8 cellular contexts compared by ENCODE assay signal in the genomic region with DNA sequence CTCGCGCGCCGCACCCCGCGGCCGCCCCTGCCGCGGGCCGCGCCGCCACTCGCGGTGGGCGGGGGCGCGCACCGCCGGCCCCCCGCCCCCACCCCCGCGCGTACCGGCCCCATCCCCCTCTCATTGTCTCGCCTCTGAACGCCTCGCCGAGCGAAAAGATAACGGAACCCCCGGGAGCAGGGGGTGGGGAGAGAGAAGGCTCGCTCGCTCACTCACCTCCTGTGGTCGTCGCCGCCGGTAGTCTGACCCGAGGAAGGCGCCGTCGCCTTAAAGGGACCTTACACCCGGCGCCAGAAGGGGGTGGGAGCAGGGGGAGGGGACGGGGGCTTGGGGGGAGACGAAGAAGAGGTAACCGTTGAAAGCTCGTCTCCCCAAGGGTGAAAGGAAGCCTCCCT. TPM values are rescaled to one million over a fixed set of nuclear protein-coding genes. Genes with fewer than 3 reads are reported as not detected.
DNase-seq lines count a peak whose midpoint lies in the region; ATAC-seq and TF ChIP-seq lines count a peak whose summit lies in the region.

No MANE protein-coding gene starts in this region.

- peak overlapping the region; percentile 91 to 93 for H3K4me3 ChIP-seq in tibial artery

- H3K4me3 Mint-ChIP-seq in activated T-helper 17 cell treated with anti-CD3 and anti-CD28 coated beads, Interleukin-2, amount 50 U/mL, for 72 hours: peak overlapping the region; percentile 68
- H3K4me3 Mint-ChIP-seq in neural crest cell: peak overlapping the region; percentile 92

- peak overlapping the region; percentile 93 for H3K27ac Mint-ChIP-seq in activated T-helper 17 cell treated with anti-CD3 and anti-CD28 coated beads, Interleukin-2, amount 50 U/mL, for 72 hours
- peak overlapping the region; percentile 87 for H3K27ac Mint-ChIP-seq in neural crest cell (ENCODE audit: unreplicated experiment)

- H3K36me3 Mint-ChIP-seq in activated T-helper 17 cell treated with anti-CD3 and anti-CD28 coated beads, Interleukin-2, amount 50 U/mL, for 72 hours (ENCODE audit: low read depth): peaks cover 34% of the 10 kb centered on the region
- no peaks in the 10 kb centered on the region for H3K36me3 Mint-ChIP-seq in neural crest cell (ENCODE audit: low read depth)

- peaks cover 0 to 3% of the 10 kb centered on the region in 2 donors for H3K27me3 ChIP-seq in tibial artery

- no peaks in the 10 kb centered on the region for H3K36me3 ChIP-seq in tibial artery

- H3K27ac ChIP-seq in 22Rv1: peak overlapping the region; percentile 87
- peak overlapping the region; percentile 97 to 99 for H3K27ac ChIP-seq in tibial artery

- no peak for TF ChIP-seq CTCF in 22Rv1 (IDR thresholded peaks at IDR 0.05)
- no peak for TF ChIP-seq CTCF in neural crest cell (conservative IDR thresholded peaks at IDR 0.05)
- TF ChIP-seq CTCF in tibial artery (IDR thresholded peaks at IDR 0.05): no peak

- peaks cover 5% of the 10 kb centered on the region for H3K9me3 Mint-ChIP-seq in activated T-helper 17 cell treated with anti-CD3 and anti-CD28 coated beads, Interleukin-2, amount 50 U/mL, for 72 hours
- no peaks in the 10 kb centered on the region for H3K9me3 Mint-ChIP-seq in neural crest cell

- H3K4me1 Mint-ChIP-seq in activated T-helper 17 cell treated with anti-CD3 and anti-CD28 coated beads, Interleukin-2, amount 50 U/mL, for 72 hours: peaks cover 12% of the 10 kb centered on the region
- peaks cover 15% of the 10 kb centered on the region for H3K4me1 Mint-ChIP-seq in neural crest cell

- ATAC-seq in GM18498 (IDR thresholded peaks at IDR 0.05; ENCODE audit: unreplicated experiment): peak; percentile 31
- peak; percentile 24 for ATAC-seq in HG03460 (IDR thresholded peaks at IDR 0.05; ENCODE audit: unreplicated experiment)
- ATAC-seq in activated T-helper 17 cell treated with anti-CD3 and anti-CD28 coated beads, Interleukin-2, amount 50 U/mL, for 72 hours (replicated peaks): peak; percentile 46

- H3K27me3 Mint-ChIP-seq in activated T-helper 17 cell treated with anti-CD3 and anti-CD28 coated beads, Interleukin-2, amount 50 U/mL, for 72 hours: peaks cover 11% of the 10 kb centered on the region
- peaks cover 28% of the 10 kb centered on the region for H3K27me3 Mint-ChIP-seq in neural crest cell (ENCODE audit: low read depth)

- intact Hi-C loops in tibial artery (cut with DNase I; ENCODE audit: low total_unique reads): loop anchor here (5.0 kb wide), 1 partner anchor 153 kb away; the partner anchor contains the start of gene SNX27

- H3K4me1 ChIP-seq in tibial artery: peaks cover 0 to 42% (median 22%) of the 10 kb centered on the region in 4 donors

- H3K9me3 ChIP-seq in tibial artery: no peaks in the 10 kb centered on the region

- DNase-seq in OCI-M1 (lab: John Stamatoyannopoulos, UW) (peak; percentile 85), fibroblast of peridontal ligament (ENCODE audit: extremely low read depth) (peak; percentile 48), neural crest cell (ENCODE audit: low read depth, low spot score) (peak; percentile 51), tibial artery (peak; percentile 57 to 81)

RNA-seq across cellular contexts. Expression of gene POGZ, which starts 0.4 kb away (rescaled TPM):
- total RNA-seq in activated T-helper 17 cell treated with anti-CD3 and anti-CD28 coated beads, Interleukin-2, amount 50 U/mL, for 72 hours: 10 to 100 TPM; 87.5 to 93.4 TPM
- 145 and 158 TPM in 2 replicates for total RNA-seq in neural crest cell

RNA-seq across cellular contexts. Expression of gene CGN, which starts 52.3 kb away (rescaled TPM):
- 1 to 10 TPM; 2.7 to 5.5 TPM for total RNA-seq in activated T-helper 17 cell treated with anti-CD3 and anti-CD28 coated beads, Interleukin-2, amount 50 U/mL, for 72 hours
- 6.7 and 7.2 TPM in 2 replicates for total RNA-seq in neural crest cell

RNA-seq across cellular contexts. Expression of gene PSMB4, which starts 59.6 kb away (rescaled TPM):
- total RNA-seq in activated T-helper 17 cell treated with anti-CD3 and anti-CD28 coated beads, Interleukin-2, amount 50 U/mL, for 72 hours: 100 to 1,000 TPM; 329 to 417 TPM
- 278 and 279 TPM in 2 replicates for total RNA-seq in neural crest cell

Comparison
In these comparisons a context has a peak if more than half of its experiments do, and no peak if none do; other contexts are left out.
1. Peak in every context shown above with its lines: DNase-seq, ATAC-seq, H3K4me3 ChIP-seq and H3K27ac ChIP-seq.